11 cellular contexts compared by ENCODE assay signal in genomic region chr11:102807921-102808320, GRCh38. TPM values are rescaled to one million over a fixed set of nuclear protein-coding genes. Genes with fewer than 3 reads are reported as not detected.
DNase-seq lines count a peak whose midpoint lies in the region; ATAC-seq, FAIRE-seq and TF ChIP-seq lines count a peak whose summit lies in the region.
"Had no signal": no experiment of that assay in that cellular context is flagged by ENCODE, and none has a peak within 500 bp of the region (broad histone marks: within the 10 kb centered on the region; RNA-seq: fewer than 3 reads in every experiment).

No MANE protein-coding gene starts in this region.

- peak; percentile 2 to 7 for DNase-seq in activated T-cell treated with anti-CD3 and anti-CD28 coated beads, Interleukin-2, amount 50 U/mL, for 72 hours
- DNase-seq in activated T-cell treated with anti-CD3 and anti-CD28 coated beads, Interleukin-2, amount 50 U/mL, for 48 hours = no peak
- DNase-seq in endothelial cell of umbilical vein (ENCODE audit: low read depth, low spot score) (peak; percentile 28), stomach (peak; percentile 43), HPDE6-E6E7 (ENCODE audit: extremely low spot score) (no peak), ovary (no peak)

- H3K27me3 ChIP-seq in HUES64 (ENCODE audit: insufficient read depth, low read length) = no peaks in the 10 kb centered on the region
- peaks cover 13 to 14% of the 10 kb centered on the region in 2 experiments for H3K27me3 ChIP-seq in endothelial cell of umbilical vein (ENCODE audit: control insufficient read depth in 2 of 2, insufficient read depth in 2 of 2, low read length in 2 of 2)
- peaks cover 0 to 4% (median 0%) of the 10 kb centered on the region in 3 donors for H3K27me3 ChIP-seq in stomach
- no peaks in the 10 kb centered on the region for H3K27me3 ChIP-seq in ovary

- H3K36me3 ChIP-seq in HUES64 (ENCODE audit: insufficient read depth, low read length) = no peaks in the 10 kb centered on the region
- H3K36me3 ChIP-seq in endothelial cell of umbilical vein (ENCODE audit: control insufficient read depth in 2 of 2, extremely low read depth in 1 of 2, insufficient read depth in 2 of 2, low read length in 2 of 2) = no peaks in the 10 kb centered on the region
- H3K36me3 ChIP-seq in stomach = no peaks in the 10 kb centered on the region
- no peaks in the 10 kb centered on the region for H3K36me3 ChIP-seq in ovary

- H3K27me3 Mint-ChIP-seq in activated T-cell treated with anti-CD3 and anti-CD28 coated beads, Interleukin-2, amount 50 U/mL, for 72 hours (ENCODE audit: low read depth) = peaks cover 23% of the 10 kb centered on the region

- H3K9me1 ChIP-seq in endothelial cell of umbilical vein (replicated peaks; ENCODE audit: control insufficient read depth, extremely low read depth, insufficient read depth, low read length) = no peaks in the 10 kb centered on the region

- H3K36me3 Mint-ChIP-seq in activated T-cell treated with anti-CD3 and anti-CD28 coated beads, Interleukin-2, amount 50 U/mL, for 72 hours (ENCODE audit: insufficient read depth in 2 of 2) = no peaks in the 10 kb centered on the region

- H3K27ac Mint-ChIP-seq in activated T-cell treated with anti-CD3 and anti-CD28 coated beads, Interleukin-2, amount 50 U/mL, for 72 hours = no peak overlapping the region

- FAIRE-seq in endothelial cell of umbilical vein (lab: Jason Lieb, UNC) = no peak
- FAIRE-seq: G401.6 had no signal

- no peak overlapping the region for H3K4me2 ChIP-seq in endothelial cell of umbilical vein (ENCODE audit: insufficient read depth, low read length)

- no peak overlapping the region for H3K27ac ChIP-seq in HUES64 (ENCODE audit: low read depth, low read length)
- no peak overlapping the region for H3K27ac ChIP-seq in endothelial cell of umbilical vein (ENCODE audit: insufficient read depth, low read depth, low read length)
- H3K27ac ChIP-seq in stomach = no peak overlapping the region
- H3K27ac ChIP-seq in ovary = no peak overlapping the region

- peak overlapping the region; percentile 16; the same call in 1 of the 2 replicates for H3K4me3 ChIP-seq in HUES64 (ENCODE audit: low read length)
- no peak overlapping the region for H3K4me3 ChIP-seq in endothelial cell of umbilical vein (replicated peaks in 1 of 3; ENCODE audit: insufficient read depth in 1 of 3, low read depth in 1 of 3, low read length in 3 of 3)
- no peak overlapping the region for H3K4me3 ChIP-seq in stomach
- no peak overlapping the region for H3K4me3 ChIP-seq in ovary
- H3K4me3 ChIP-seq: lung had no signal

- POLR2A ChIA-PET in endothelial cell of umbilical vein (lab: Charles Lee) = no interaction called here

- WGBS in HUES64 = 66% methylated on average over 19 of the region's 19 CpGs
- 60 to 74% (median 64%) methylated on average over 19 of the region's 19 CpGs for WGBS in stomach, 5 donors
- 52 to 67% (median 61%) methylated on average over 19 of the region's 19 CpGs for WGBS in ovary, 3 donors

- TF ChIP-seq CTCF in endothelial cell of umbilical vein (IDR thresholded peaks at IDR 0.05; ENCODE audit: extremely low read depth in 1 of 2, insufficient read depth in 1 of 2, low read depth in 1 of 2, low read length in 2 of 2) (peak; percentile 19 to 57), stomach (IDR thresholded peaks at IDR 0.05) (peak in 2 of 7 experiments; percentile 5 to 16), ovary (IDR thresholded peaks at IDR 0.05) (no peak)

- no peak for TF ChIP-seq POLR2A in endothelial cell of umbilical vein (IDR thresholded peaks at IDR 0.05; ENCODE audit: low read depth, low read length)
- TF ChIP-seq POLR2A in stomach (IDR thresholded peaks at IDR 0.05) = no peak
- TF ChIP-seq POLR2A in ovary (IDR thresholded peaks at IDR 0.05) = no peak

- no peaks in the 10 kb centered on the region for H3K9me3 Mint-ChIP-seq in activated T-cell treated with anti-CD3 and anti-CD28 coated beads, Interleukin-2, amount 50 U/mL, for 72 hours

- peak overlapping the region; percentile 23 for H2AFZ ChIP-seq in endothelial cell of umbilical vein (ENCODE audit: low read depth, low read length)

- H3K79me2 ChIP-seq in endothelial cell of umbilical vein (ENCODE audit: control insufficient read depth, insufficient read depth, low read length) = no peaks in the 10 kb centered on the region

- CTCF ChIA-PET in endothelial cell of umbilical vein (lab: Charles Lee) = interaction anchor here (1.0 to 1.3 kb wide), 3 partner anchors 11 to 141 kb away, joined by 3 read pairs; no protein-coding TSS in a partner anchor

- TF ChIP-seq EP300 in stomach (IDR thresholded peaks at IDR 0.05) (no peak), ovary (IDR thresholded peaks at IDR 0.05) (no peak)

- no peak overlapping the region for H3K4me3 Mint-ChIP-seq in activated T-cell treated with anti-CD3 and anti-CD28 coated beads, Interleukin-2, amount 50 U/mL, for 72 hours

- peak; percentile 25 to 32 for ATAC-seq in activated T-cell treated with anti-CD3 and anti-CD28 coated beads, Interleukin-2, amount 50 U/mL, for 72 hours (replicated peaks in 1 of 2)
- ATAC-seq in HG02588 (IDR thresholded peaks at IDR 0.05; ENCODE audit: unreplicated experiment) = no peak

- H4K20me1 ChIP-seq in endothelial cell of umbilical vein (replicated peaks; ENCODE audit: control insufficient read depth, extremely low read depth, insufficient read depth, low read length) = no peaks in the 10 kb centered on the region

- no peak overlapping the region for H3K9ac ChIP-seq in HUES64 (ENCODE audit: low read depth, low read length)
- H3K9ac ChIP-seq in endothelial cell of umbilical vein (replicated peaks; ENCODE audit: extremely low read depth, insufficient read depth, low read length) = no peak overlapping the region

- no peaks in the 10 kb centered on the region for H3K4me1 Mint-ChIP-seq in activated T-cell treated with anti-CD3 and anti-CD28 coated beads, Interleukin-2, amount 50 U/mL, for 72 hours (ENCODE audit: low read depth)

- dilution Hi-C loops in endothelial cell of umbilical vein (cut with MboI; ENCODE audit: extremely low pct_ligation_motif_present, low sequenced_read_pairs) = no loop called here

- intact Hi-C loops in endothelial cell of umbilical vein (cut with micrococcal nuclease) = loop anchor here (10.0 kb wide), 1 partner anchor 727 kb away; no protein-coding TSS in a partner anchor
- intact Hi-C loops in stomach (cut with DNase I; ENCODE audit: low total_unique reads) = no loop called here
- intact Hi-C loops in ovary (cut with DNase I) = no loop called here

- no peaks in the 10 kb centered on the region for H3K4me1 ChIP-seq in HUES64 (ENCODE audit: insufficient read depth, low read length)
- H3K4me1 ChIP-seq in endothelial cell of umbilical vein (ENCODE audit: control insufficient read depth, extremely low read depth, insufficient read depth, low read length) = no peaks in the 10 kb centered on the region
- peaks cover 0 to 5% (median 0%) of the 10 kb centered on the region in 4 donors for H3K4me1 ChIP-seq in stomach
- H3K4me1 ChIP-seq in ovary (ENCODE audit: insufficient read depth) = no peaks in the 10 kb centered on the region

- H3K9me3 ChIP-seq in HUES64 (ENCODE audit: insufficient read depth, low read depth, low read length) (no peaks in the 10 kb centered on the region), endothelial cell of umbilical vein (replicated peaks; ENCODE audit: control insufficient read depth, insufficient read depth, low read length) (no peaks in the 10 kb centered on the region), stomach (no peaks in the 10 kb centered on the region), ovary (no peaks in the 10 kb centered on the region)

- BruUV-seq in endothelial cell of umbilical vein (replicated peaks; lab: Mats Ljungman, UMichigan) = no TSS peak

RNA-seq across cellular contexts. Expression of gene MMP1, which starts 10.0 kb away (rescaled TPM):
- total RNA-seq in activated T-cell treated with anti-CD3 and anti-CD28 coated beads, Interleukin-2, amount 50 U/mL, for 72 hours = not detected
- polyA plus RNA-seq in HUES64 (2013, experiment 1 of 2) = not detected
- not detected for polyA plus RNA-seq in HUES64 (2013, experiment 2 of 2)
- total RNA-seq in endothelial cell of umbilical vein (1,684 and 1,694 TPM in 2 replicates), stomach (10 to 100 TPM in 1 of 5 donors, 1 to 10 TPM in 1, under 1 TPM in 1, not detected in 2; 0.89 to 13.4 (median 3.8) TPM), ovary (under 1 TPM in 1 of 7 donors, not detected in 6; 0.18 TPM)
- polyA plus RNA-seq in endothelial cell of umbilical vein (1.4 and 1.5 TPM in 2 replicates), stomach (100 to 1,000 TPM in 1 of 3 donors, 10 to 100 TPM in 1, 1 to 10 TPM in 1; 3.0 to 127 (median 11.2) TPM), ovary (under 1 TPM in 1 of 2 donors, not detected in 1; 0.25 TPM)
- 1.0 and 1.1 TPM in 2 replicates for polyA plus RNA-seq in endothelial cell of umbilical vein (2011; cell fraction: cytosol; rRNA removed)
- polyA plus RNA-seq in endothelial cell of umbilical vein (2011; cell fraction: nucleus; rRNA removed) = 0.88 and 1.1 TPM in 2 replicates
- polyA plus RNA-seq in endothelial cell of umbilical vein (2012) = 688 and 1,544 TPM in 2 replicates
- 1.3 and 2.3 TPM in 2 replicates for polyA minus RNA-seq in endothelial cell of umbilical vein
- polyA minus RNA-seq in endothelial cell of umbilical vein (2011; cell fraction: cytosol; rRNA and poly(A)+ RNA removed) = not detected
- 0.29 and 0.77 TPM in 2 replicates for polyA minus RNA-seq in endothelial cell of umbilical vein (2011; cell fraction: nucleus; rRNA and poly(A)+ RNA removed)
- total RNA-seq: subcutaneous adipose tissue had no signal

RNA-seq across cellular contexts. Expression of gene MMP10, which starts 27.5 kb away (rescaled TPM):
- 1 to 10 TPM in 1 of 2 donors, not detected in 1; 1.2 TPM for total RNA-seq in activated T-cell treated with anti-CD3 and anti-CD28 coated beads, Interleukin-2, amount 50 U/mL, for 72 hours
- 0.15 TPM for polyA plus RNA-seq in HUES64 (2013, experiment 1 of 2)
- 0.32 TPM for polyA plus RNA-seq in HUES64 (2013, experiment 2 of 2)
- 15.0 and 22.8 TPM in 2 replicates for total RNA-seq in endothelial cell of umbilical vein
- 3.8 and 4.3 TPM in 2 replicates for polyA plus RNA-seq in endothelial cell of umbilical vein
- 3.4 and 3.7 TPM in 2 replicates for polyA plus RNA-seq in endothelial cell of umbilical vein (2011; cell fraction: cytosol; rRNA removed)
- polyA plus RNA-seq in endothelial cell of umbilical vein (2011; cell fraction: nucleus; rRNA removed) = 3.3 and 4.0 TPM in 2 replicates
- 34.8 and 124 TPM in 2 replicates for polyA plus RNA-seq in endothelial cell of umbilical vein (2012)
- 4.8 and 5.9 TPM in 2 replicates for polyA minus RNA-seq in endothelial cell of umbilical vein
- not detected for polyA minus RNA-seq in endothelial cell of umbilical vein (2011; cell fraction: cytosol; rRNA and poly(A)+ RNA removed)
- polyA minus RNA-seq in endothelial cell of umbilical vein (2011; cell fraction: nucleus; rRNA and poly(A)+ RNA removed) = 0.58 and 0.87 TPM in 2 replicates
- total RNA-seq in stomach = 1 to 10 TPM in 1 of 5 donors, under 1 TPM in 1, not detected in 3; 0.92 to 4.2 TPM
- 1 to 10 TPM in 1 of 3 donors, under 1 TPM in 2; 0.10 to 8.8 (median 0.46) TPM for polyA plus RNA-seq in stomach
- total RNA-seq in ovary = 1 to 10 TPM in 1 of 7 donors, not detected in 6; 1.1 TPM
- polyA plus RNA-seq in ovary = under 1 TPM in 1 of 2 donors, not detected in 1; 0.61 TPM
- total RNA-seq: subcutaneous adipose tissue had no signal

RNA-seq across cellular contexts. Expression of gene MMP3, which starts 35.5 kb away (rescaled TPM):
- not detected for total RNA-seq in activated T-cell treated with anti-CD3 and anti-CD28 coated beads, Interleukin-2, amount 50 U/mL, for 72 hours
- polyA plus RNA-seq in HUES64 (2013, experiment 1 of 2) = not detected
- not detected for polyA plus RNA-seq in HUES64 (2013, experiment 2 of 2)
- total RNA-seq in endothelial cell of umbilical vein (not detected in 2 replicates), stomach (1 to 10 TPM in 2 of 5 donors, under 1 TPM in 2, not detected in 1; 0.45 to 7.0 (median 1.5) TPM), ovary (under 1 TPM in 1 of 7 donors, not detected in 6; 0.37 TPM)
- polyA plus RNA-seq in endothelial cell of umbilical vein (not detected in 2 replicates), stomach (10 to 100 TPM in 1 of 3 donors, 1 to 10 TPM in 1, under 1 TPM in 1; 0.83 to 37.5 (median 1.7) TPM), ovary (under 1 TPM; 0.04 to 0.35 TPM)
- not detected in 2 replicates for polyA plus RNA-seq in endothelial cell of umbilical vein (2011; cell fraction: cytosol; rRNA removed)
- polyA plus RNA-seq in endothelial cell of umbilical vein (2011; cell fraction: nucleus; rRNA removed) = not detected in 2 replicates
- polyA plus RNA-seq in endothelial cell of umbilical vein (2012) = not detected in 2 replicates
- not detected in 2 replicates for polyA minus RNA-seq in endothelial cell of umbilical vein
- not detected for polyA minus RNA-seq in endothelial cell of umbilical vein (2011; cell fraction: cytosol; rRNA and poly(A)+ RNA removed)
- polyA minus RNA-seq in endothelial cell of umbilical vein (2011; cell fraction: nucleus; rRNA and poly(A)+ RNA removed) = not detected in 2 replicates

Comparison
In these comparisons a context has a peak if more than half of its experiments do, and no peak if none do; other contexts are left out.
1. DNase-seq: peak in activated T-cell treated with anti-CD3 and anti-CD28 coated beads, Interleukin-2, amount 50 U/mL, for 72 hours (2 of 2), endothelial cell of umbilical vein (single experiment) and stomach (single experiment); none in activated T-cell treated with anti-CD3 and anti-CD28 coated beads, Interleukin-2, amount 50 U/mL, for 48 hours (0 of 2), HPDE6-E6E7 (single experiment) and ovary (0 of 5).
2. CTCF ChIP-seq: peak in endothelial cell of umbilical vein (2 of 2); none in ovary (0 of 3).
3. RNA of gene MMP1, which starts 10.0 kb away (total RNA-seq): 1,684 to 1,694 TPM in endothelial cell of umbilical vein; 0.89 to 13.4 TPM in stomach, not detected in activated T-cell treated with anti-CD3 and anti-CD28 coated beads, Interleukin-2, amount 50 U/mL, for 72 hours and 0.18 TPM in ovary; every median in the first group is over 100 times any median in the second.